In genomic region chr2:39469807-39470206, GRCh38 we compare ENCODE assay signal across 9 cellular contexts. TPM values are rescaled to one million over a fixed set of nuclear protein-coding genes. Genes with fewer than 3 reads are reported as not detected.
DNase-seq lines count a peak whose midpoint lies in the region; ATAC-seq and TF ChIP-seq lines count a peak whose summit lies in the region.
"Had no signal": no experiment of that assay in that cellular context is flagged by ENCODE, and none has a peak within 500 bp of the region (broad histone marks: within the 10 kb centered on the region; RNA-seq: fewer than 3 reads in every experiment).

No MANE protein-coding gene starts in this region.

- H3K4me1 Mint-ChIP-seq in nephron (peaks cover 45% of the 10 kb centered on the region), glutamatergic neuron (ENCODE audit: low read depth, unreplicated experiment) (peaks cover 5% of the 10 kb centered on the region)

- H3K27me3 ChIP-seq in HUES48 (ENCODE audit: control insufficient read depth, insufficient read depth, low read length), result no peaks in the 10 kb centered on the region
- H3K27me3 ChIP-seq: neutrophil had no signal

- H3K36me3 ChIP-seq in HUES48 (ENCODE audit: control insufficient read depth, insufficient read depth, low read length), result no peaks in the 10 kb centered on the region
- H3K36me3 ChIP-seq: neutrophil had no signal

- peak overlapping the region; percentile 49 for H3K27ac ChIP-seq in HUES48 (ENCODE audit: low read depth, low read length)
- H3K27ac ChIP-seq: neutrophil had no signal

- TF ChIP-seq CTCF in nephron (IDR thresholded peaks at IDR 0.05; ENCODE audit: unreplicated experiment in 3 of 3), result no peak
- no peak for TF ChIP-seq CTCF in glutamatergic neuron (IDR thresholded peaks at IDR 0.05; ENCODE audit: partially characterized antibody, unreplicated experiment)

- H3K9me3 Mint-ChIP-seq in nephron (no peaks in the 10 kb centered on the region), glutamatergic neuron (ENCODE audit: unreplicated experiment) (no peaks in the 10 kb centered on the region)

- ATAC-seq in GM18502 (IDR thresholded peaks at IDR 0.05; ENCODE audit: poor library complexity, unreplicated experiment), result peak; percentile 89
- peak; percentile 92 for ATAC-seq in GM21717 (IDR thresholded peaks at IDR 0.05; ENCODE audit: unreplicated experiment)

- H3K36me3 Mint-ChIP-seq in nephron (ENCODE audit: low read depth), result no peaks in the 10 kb centered on the region
- no peaks in the 10 kb centered on the region for H3K36me3 Mint-ChIP-seq in glutamatergic neuron (ENCODE audit: unreplicated experiment)

- H3K27ac Mint-ChIP-seq in nephron (peak overlapping the region; percentile 39 to 89 (median 67)), glutamatergic neuron (ENCODE audit: unreplicated experiment) (no peak overlapping the region)

- H3K4me1 ChIP-seq in HUES48 (ENCODE audit: control insufficient read depth, insufficient read depth, low read length), result peaks cover 30% of the 10 kb centered on the region

- no peaks in the 10 kb centered on the region for H3K9me3 ChIP-seq in HUES48 (ENCODE audit: control insufficient read depth, insufficient read depth, low read length)
- H3K9me3 ChIP-seq: neutrophil had no signal

- H3K9ac ChIP-seq in HUES48 (ENCODE audit: low read depth, low read length), result no peak overlapping the region

- peak overlapping the region in 1 of 3 experiments; percentile 5 for H3K4me3 Mint-ChIP-seq in nephron
- no peak overlapping the region for H3K4me3 Mint-ChIP-seq in glutamatergic neuron (ENCODE audit: unreplicated experiment)

- no peak overlapping the region for H3K4me3 ChIP-seq in HUES48 (ENCODE audit: low read depth, low read length)

- no peaks in the 10 kb centered on the region for H3K27me3 Mint-ChIP-seq in nephron (ENCODE audit: low read depth)
- H3K27me3 Mint-ChIP-seq in glutamatergic neuron (ENCODE audit: unreplicated experiment), result no peaks in the 10 kb centered on the region

- DNase-seq in dermis blood vessel endothelial cell (peak; percentile 79), cortex of kidney (lab: John Stamatoyannopoulos, UW) (no peak), glutamatergic neuron (no peak)
- no peak for DNase-seq in activated CD8-positive, alpha-beta memory T cell treated with anti-CD3 and anti-CD28 coated beads for 24 hours

RNA-seq across cellular contexts. Expression of gene MAP4K3, which starts 32.7 kb away (rescaled TPM):
- total RNA-seq in dermis blood vessel endothelial cell (17.4 and 24.0 TPM in 2 replicates), glutamatergic neuron (ENCODE audit: unreplicated experiment) (48.1 TPM)
